Comparison of ENCODE assay signal across 9 cellular contexts in the genomic region with DNA sequence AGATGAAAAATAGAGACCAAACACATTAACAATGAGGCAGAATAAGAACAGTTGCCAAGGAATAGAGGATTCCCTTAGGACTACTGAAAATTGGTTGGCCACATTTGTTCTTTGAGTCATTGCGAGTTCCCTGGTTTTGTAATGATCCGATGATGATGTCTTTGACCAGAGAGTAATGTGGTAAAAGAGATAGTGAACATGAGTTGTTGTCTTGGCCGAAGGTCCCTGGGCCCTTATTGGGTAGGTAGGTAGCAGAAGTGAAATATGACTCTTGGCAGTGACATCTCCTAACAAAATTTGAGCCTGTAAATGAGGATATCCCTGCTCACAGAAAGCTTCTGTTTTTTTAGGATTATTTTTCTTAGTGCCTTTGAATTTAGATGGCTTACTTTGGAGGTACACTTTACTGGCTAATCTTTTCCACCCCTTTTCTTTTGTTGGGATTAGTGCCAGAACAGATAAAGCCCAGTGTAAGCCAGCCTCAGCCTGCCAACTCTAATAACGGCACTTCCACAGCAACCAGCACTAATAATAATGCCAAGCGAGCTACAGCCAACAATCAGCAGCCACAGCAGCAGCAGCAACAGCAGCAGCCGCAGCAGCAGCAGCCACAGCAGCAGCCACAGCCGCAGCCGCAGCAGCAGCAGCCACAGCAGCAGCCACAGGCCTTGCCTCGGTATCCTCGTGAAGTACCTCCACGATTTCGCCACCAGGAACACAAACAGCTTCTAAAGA. TPM values are rescaled to one million over a fixed set of nuclear protein-coding genes. Genes with fewer than 3 reads are reported as not detected.
DNase-seq lines count a peak whose midpoint lies in the region; ATAC-seq, FAIRE-seq and TF ChIP-seq lines count a peak whose summit lies in the region.
"Had no signal": no experiment of that assay in that cellular context is flagged by ENCODE, and none has a peak within 500 bp of the region (broad histone marks: within the 10 kb centered on the region; RNA-seq: fewer than 3 reads in every experiment).

No MANE protein-coding gene starts in this region.

- dilution Hi-C loops in endothelial cell of umbilical vein (cut with MboI; ENCODE audit: extremely low pct_ligation_motif_present, low sequenced_read_pairs): no loop called here

- H3K27me3 Mint-ChIP-seq in MCF 10A (ENCODE audit: insufficient read depth, unreplicated experiment): no peaks in the 10 kb centered on the region

- BruUV-seq in MCF 10A (replicated peaks; lab: Mats Ljungman, UMichigan) (no TSS peak), endothelial cell of umbilical vein (replicated peaks; lab: Mats Ljungman, UMichigan) (no TSS peak)

- H3K36me3 Mint-ChIP-seq in MCF 10A (ENCODE audit: insufficient read depth, unreplicated experiment): peaks cover 57% of the 10 kb centered on the region

- DNase-seq in MCF 10A (ENCODE audit: unreplicated experiment) (no peak), breast epithelium (ENCODE audit: low spot score in 2 of 2) (no peak), endothelial cell of umbilical vein (ENCODE audit: low read depth, low spot score) (peak; percentile 63), medulla oblongata (ENCODE audit: extremely low spot score) (peak; percentile 19), uterus (no peak), SHP77 treated with DMSO at 0.1 percent for 48 hours (lab: John Stamatoyannopoulos, UW) (no peak)
- DNase-seq in effector CD4-positive, alpha-beta T cell: no peak
- DNase-seq: NCI-H2171 had no signal

- no peak for ATAC-seq in HG02938 (IDR thresholded peaks at IDR 0.05; ENCODE audit: unreplicated experiment)

- CTCF ChIA-PET in MCF 10A (lab: Yijun Ruan, JAX) (interaction anchor here (0.6 to 1.3 kb wide), 5 partner anchors 196 to 1814 kb away, joined by 3 to 5 read pairs (median 3); no protein-coding TSS in a partner anchor), endothelial cell of umbilical vein (lab: Charles Lee) (interaction anchor here (0.8 to 1.1 kb wide), 3 partner anchors 8 to 259 kb away, joined by 3 to 6 read pairs (median 3); no protein-coding TSS in a partner anchor)

- POLR2A ChIA-PET in MCF 10A (lab: Yijun Ruan, JAX) (interaction anchor here (0.6 to 1.3 kb wide), 5 partner anchors 24 to 216 kb away, joined by 3 to 6 read pairs (median 3); no protein-coding TSS in a partner anchor), endothelial cell of umbilical vein (lab: Charles Lee) (no interaction called here)

- H3K4me3 Mint-ChIP-seq in MCF 10A (ENCODE audit: unreplicated experiment): no peak overlapping the region

- peaks cover 20% of the 10 kb centered on the region for H3K4me1 Mint-ChIP-seq in MCF 10A (ENCODE audit: insufficient read depth, unreplicated experiment)

- peaks cover 46% of the 10 kb centered on the region for H3K79me2 ChIP-seq in endothelial cell of umbilical vein (ENCODE audit: control insufficient read depth, insufficient read depth, low read length)

- intact Hi-C loops in MCF 10A (cut with micrococcal nuclease) (loop anchor here (10.0 kb wide), 1 partner anchor 192 kb away; no protein-coding TSS in a partner anchor), breast epithelium (cut with DNase I; ENCODE audit: low total_unique reads) (no loop called here), endothelial cell of umbilical vein (cut with micrococcal nuclease) (no loop called here), uterus (cut with DNase I; ENCODE audit: low total_unique reads) (no loop called here)

- H3K9me1 ChIP-seq in endothelial cell of umbilical vein (replicated peaks; ENCODE audit: control insufficient read depth, extremely low read depth, insufficient read depth, low read length): peaks cover 2% of the 10 kb centered on the region

- no peaks in the 10 kb centered on the region for H3K4me1 ChIP-seq in breast epithelium
- H3K4me1 ChIP-seq in endothelial cell of umbilical vein (ENCODE audit: control insufficient read depth, extremely low read depth, insufficient read depth, low read length): no peaks in the 10 kb centered on the region
- no peaks in the 10 kb centered on the region for H3K4me1 ChIP-seq in uterus

- H3K9ac ChIP-seq in endothelial cell of umbilical vein (replicated peaks; ENCODE audit: extremely low read depth, insufficient read depth, low read length): no peak overlapping the region

- H3K27me3 ChIP-seq in breast epithelium: no peaks in the 10 kb centered on the region
- no peaks in the 10 kb centered on the region for H3K27me3 ChIP-seq in endothelial cell of umbilical vein (ENCODE audit: control insufficient read depth in 2 of 2, insufficient read depth in 2 of 2, low read length in 2 of 2)
- H3K27me3 ChIP-seq in uterus: no peaks in the 10 kb centered on the region

- no peak for FAIRE-seq in endothelial cell of umbilical vein (lab: Jason Lieb, UNC)

- H3K36me3 ChIP-seq in breast epithelium: peaks cover 4% of the 10 kb centered on the region
- peaks cover 8 to 9% of the 10 kb centered on the region in 2 experiments for H3K36me3 ChIP-seq in endothelial cell of umbilical vein (ENCODE audit: control insufficient read depth in 2 of 2, extremely low read depth in 1 of 2, insufficient read depth in 2 of 2, low read length in 2 of 2)
- H3K36me3 ChIP-seq in uterus: no peaks in the 10 kb centered on the region

- TF ChIP-seq CTCF in MCF 10A (IDR thresholded peaks at IDR 0.05; ENCODE audit: unreplicated experiment) (no peak), breast epithelium (IDR thresholded peaks at IDR 0.05) (no peak), endothelial cell of umbilical vein (IDR thresholded peaks at IDR 0.05; ENCODE audit: extremely low read depth in 1 of 2, insufficient read depth in 1 of 2, low read depth in 1 of 2, low read length in 2 of 2) (no peak), uterus (IDR thresholded peaks at IDR 0.05) (no peak)

- H3K4me2 ChIP-seq in endothelial cell of umbilical vein (ENCODE audit: insufficient read depth, low read length): no peak overlapping the region

- H3K4me3 ChIP-seq in breast epithelium (no peak overlapping the region), endothelial cell of umbilical vein (replicated peaks in 1 of 3; ENCODE audit: insufficient read depth in 1 of 3, low read depth in 1 of 3, low read length in 3 of 3) (no peak overlapping the region), uterus (no peak overlapping the region)

- no peaks in the 10 kb centered on the region for H3K9me3 ChIP-seq in breast epithelium
- no peaks in the 10 kb centered on the region for H3K9me3 ChIP-seq in endothelial cell of umbilical vein (replicated peaks; ENCODE audit: control insufficient read depth, insufficient read depth, low read length)
- no peaks in the 10 kb centered on the region for H3K9me3 ChIP-seq in uterus

- H3K9me3 Mint-ChIP-seq in MCF 10A (ENCODE audit: unreplicated experiment): no peaks in the 10 kb centered on the region

- no peaks in the 10 kb centered on the region for H4K20me1 ChIP-seq in endothelial cell of umbilical vein (replicated peaks; ENCODE audit: control insufficient read depth, extremely low read depth, insufficient read depth, low read length)

- H3K27ac ChIP-seq in breast epithelium (peak overlapping the region in 1 of 2 donors; percentile 27), endothelial cell of umbilical vein (ENCODE audit: insufficient read depth, low read depth, low read length) (no peak overlapping the region), uterus (peak overlapping the region; percentile 22 to 44)

- peak overlapping the region; percentile 40 for H3K27ac Mint-ChIP-seq in MCF 10A (ENCODE audit: low read depth, unreplicated experiment)

- TF ChIP-seq POLR2A in breast epithelium (IDR thresholded peaks at IDR 0.05) (no peak), endothelial cell of umbilical vein (IDR thresholded peaks at IDR 0.05; ENCODE audit: low read depth, low read length) (no peak), uterus (IDR thresholded peaks at IDR 0.05) (no peak)

- H2AFZ ChIP-seq in endothelial cell of umbilical vein (ENCODE audit: low read depth, low read length): no peak overlapping the region

TF ChIP-seq in endothelial cell of umbilical vein, 7 proteins besides CTCF, POLR2A, EP300 and RAD21:
- TF ChIP-seq EZH2 (IDR thresholded peaks at IDR 0.05; ENCODE audit: borderline replicate concordance, low read depth, low read length, severe bottlenecking): no peak
- TF ChIP-seq JUN (IDR thresholded peaks at IDR 0.05; ENCODE audit: borderline replicate concordance, insufficient read depth, insufficient read length, low read depth): no peak
- no peak for TF ChIP-seq POLR2AphosphoS5 (IDR thresholded peaks at IDR 0.05; ENCODE audit: insufficient read depth, low read depth, low read length)
- no peak for TF ChIP-seq FOS (IDR thresholded peaks at IDR 0.05; ENCODE audit: borderline replicate concordance, insufficient read depth, low read length)
- no peak for TF ChIP-seq GATA2 (IDR thresholded peaks at IDR 0.05; ENCODE audit: insufficient read depth, insufficient read length, low read depth, low read length)
- no peak for TF ChIP-seq MYC (IDR thresholded peaks at IDR 0.05; ENCODE audit: low read depth, low read length)
- TF ChIP-seq, protein P1, sequence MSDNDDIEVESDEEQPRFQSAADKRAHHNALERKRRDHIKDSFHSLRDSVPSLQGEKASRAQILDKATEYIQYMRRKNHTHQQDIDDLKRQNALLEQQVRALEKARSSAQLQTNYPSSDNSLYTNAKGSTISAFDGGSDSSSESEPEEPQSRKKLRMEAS (IDR thresholded peaks at IDR 0.05; ENCODE audit: insufficient read depth, insufficient read length): no peak
TF ChIP-seq in endothelial cell of umbilical vein: peak in this region for 0.

RNA-seq across cellular contexts. Expression of a gene that starts 47.2 kb away (rescaled TPM):
- 41.6 and 50.3 TPM in 2 replicates for total RNA-seq in MCF 10A (2022)
- 10 to 100 TPM; 49.3 to 84.9 (median 59.6) TPM for total RNA-seq in breast epithelium
- total RNA-seq in endothelial cell of umbilical vein: 62.7 and 74.5 TPM in 2 replicates
- 39.3 and 51.5 TPM in 2 replicates for polyA plus RNA-seq in endothelial cell of umbilical vein
- polyA plus RNA-seq in endothelial cell of umbilical vein (2011; cell fraction: cytosol; rRNA removed): 28.3 TPM in 2 replicates
- 170 and 189 TPM in 2 replicates for polyA plus RNA-seq in endothelial cell of umbilical vein (2011; cell fraction: nucleus; rRNA removed)
- 24.8 and 33.9 TPM in 2 replicates for polyA plus RNA-seq in endothelial cell of umbilical vein (2012)
- polyA minus RNA-seq in endothelial cell of umbilical vein: 113 and 131 TPM in 2 replicates
- 28.0 TPM for polyA minus RNA-seq in endothelial cell of umbilical vein (2011; cell fraction: cytosol; rRNA and poly(A)+ RNA removed)
- polyA minus RNA-seq in endothelial cell of umbilical vein (2011; cell fraction: nucleus; rRNA and poly(A)+ RNA removed): 121 and 184 TPM in 2 replicates
- total RNA-seq in uterus: 100 to 1,000 TPM in 1 of 4 donors, 10 to 100 TPM in 3; 22.6 to 109 (median 49.2) TPM

Comparison
In these comparisons a context has a peak if more than half of its experiments do, and no peak if none do; other contexts are left out.
1. DNase-seq: peak in endothelial cell of umbilical vein (single experiment) and medulla oblongata (single experiment); none in MCF 10A (single experiment), breast epithelium (0 of 2), uterus (0 of 2), SHP77 treated with DMSO at 0.1 percent for 48 hours (single experiment) and effector CD4-positive, alpha-beta T cell (single experiment).